9 cellular contexts compared by ENCODE assay signal in genomic region chr7:98211221-98211675, GRCh38. TPM values are rescaled to one million over a fixed set of nuclear protein-coding genes. Genes with fewer than 3 reads are reported as not detected.
A peak's percentile ranks its signal among the peaks of the same experiment; 100 is the strongest.
DNase-seq lines count a peak whose midpoint lies in the region; ATAC-seq and TF ChIP-seq lines count a peak whose summit lies in the region.
"Had no signal": no experiment of that assay in that cellular context is flagged by ENCODE, and none has a peak within 500 bp of the region (broad histone marks: within the 10 kb centered on the region; RNA-seq: fewer than 3 reads in every experiment).

TSS of gene BHLHA15 (plus strand) at chr7:98211439. CDS start at chr7:98212310, 871 bp downstream.

- H3K4me1 ChIP-seq in ES-I3 (ENCODE audit: insufficient read depth, low read length): peaks cover 3% of the 10 kb centered on the region; the same call in 1 of the 2 replicates
- no peaks in the 10 kb centered on the region for H3K4me1 ChIP-seq in cardiac muscle cell (ENCODE audit: low read depth)

- H3K4me3 ChIP-seq in cardiac muscle cell (peak within 1 kb of the TSS; percentile 32), skeletal muscle cell (ENCODE audit: low read depth, low read length) (peak within 1 kb of the TSS; percentile 33)

- peaks cover 6% of the 10 kb centered on the region for H3K36me3 Mint-ChIP-seq in IgD-negative memory B cell
- H3K36me3 Mint-ChIP-seq in activated T-cell treated with anti-CD3 and anti-CD28 coated beads, Interleukin-2, amount 50 U/mL, for 4 hours (ENCODE audit: insufficient read depth): peaks cover 12% of the 10 kb centered on the region

- peaks cover 0 to 5% (median 4%) of the 10 kb centered on the region in 3 donors for H3K4me1 Mint-ChIP-seq in IgD-negative memory B cell
- peaks cover 4% of the 10 kb centered on the region for H3K4me1 Mint-ChIP-seq in activated T-cell treated with anti-CD3 and anti-CD28 coated beads, Interleukin-2, amount 50 U/mL, for 4 hours (ENCODE audit: low read depth)

- H3K9me3 Mint-ChIP-seq in IgD-negative memory B cell: no peaks in the 10 kb centered on the region
- no peaks in the 10 kb centered on the region for H3K9me3 Mint-ChIP-seq in activated T-cell treated with anti-CD3 and anti-CD28 coated beads, Interleukin-2, amount 50 U/mL, for 4 hours

- no peak for DNase-seq in activated T-cell treated with anti-CD3 and anti-CD28 coated beads, Interleukin-2, amount 50 U/mL, for 4 hours
- DNase-seq in cardiac muscle cell (ENCODE audit: low read depth in 1 of 2, low spot score in 1 of 2) (peak in 1 of 2 donors; percentile 41), skeletal muscle cell (ENCODE audit: low read depth) (no peak), dedifferentiated amniotic fluid mesenchymal stem cell (ENCODE audit: extremely low spot score) (no peak)

- ATAC-seq in activated T-cell treated with anti-CD3 and anti-CD28 coated beads, Interleukin-2, amount 50 U/mL, for 4 hours: peak; percentile 52 to 58
- no peak for ATAC-seq in GM18519 (IDR thresholded peaks at IDR 0.05; ENCODE audit: low FRiP score, unreplicated experiment)
- ATAC-seq in HG03439 (IDR thresholded peaks at IDR 0.05; ENCODE audit: unreplicated experiment): no peak

- TF ChIP-seq CTCF in cardiac muscle cell (IDR thresholded peaks at IDR 0.05; ENCODE audit: low read depth, low read length): no peak

- H3K27ac ChIP-seq in cardiac muscle cell: no peak within 1 kb of the TSS

- peak within 1 kb of the TSS; percentile 28; the same call in 1 of the 2 replicates for H3K9ac ChIP-seq in ES-I3 (ENCODE audit: low read depth, low read length)

- peak within 1 kb of the TSS in 1 of 3 donors; percentile 27 for H3K27ac Mint-ChIP-seq in IgD-negative memory B cell

- peak within 1 kb of the TSS; percentile 44 to 86 (median 70) for H3K4me3 Mint-ChIP-seq in IgD-negative memory B cell
- peak within 1 kb of the TSS; percentile 63 for H3K4me3 Mint-ChIP-seq in activated T-cell treated with anti-CD3 and anti-CD28 coated beads, Interleukin-2, amount 50 U/mL, for 4 hours

- H3K9me3 ChIP-seq in ES-I3 (ENCODE audit: control insufficient read depth, insufficient read depth, low read length) (no peaks in the 10 kb centered on the region), cardiac muscle cell (ENCODE audit: low read depth) (no peaks in the 10 kb centered on the region)

- H3K36me3 ChIP-seq in ES-I3 (ENCODE audit: insufficient read depth, low read length) (no peaks in the 10 kb centered on the region), cardiac muscle cell (peaks cover 5% of the 10 kb centered on the region)

- H3K27me3 Mint-ChIP-seq in IgD-negative memory B cell: peaks cover 16% of the 10 kb centered on the region
- no peaks in the 10 kb centered on the region for H3K27me3 Mint-ChIP-seq in activated T-cell treated with anti-CD3 and anti-CD28 coated beads, Interleukin-2, amount 50 U/mL, for 4 hours (ENCODE audit: low read depth)

- peaks cover 5% of the 10 kb centered on the region for H3K27me3 ChIP-seq in cardiac muscle cell

RNA-seq across cellular contexts. Expression of gene BHLHA15, which starts in this region (rescaled TPM):
- 5.3 TPM for polyA plus RNA-seq in IgD-negative memory B cell
- under 1 TPM in 2 of 3 donors, not detected in 1; 0.52 to 0.69 TPM for total RNA-seq in activated T-cell treated with anti-CD3 and anti-CD28 coated beads, Interleukin-2, amount 50 U/mL, for 4 hours
- total RNA-seq in cardiac muscle cell: 2.2 TPM in 1 of 2 replicates, not detected in the other
- polyA plus RNA-seq in cardiac muscle cell: 0.44 TPM in 1 of 2 replicates, not detected in the other
- total RNA-seq: SK-MEL-5 had no signal

Comparison
In these comparisons a context has a peak if more than half of its experiments do, and no peak if none do; other contexts are left out.
1. Peak in ATAC-seq in activated T-cell treated with anti-CD3 and anti-CD28 coated beads, Interleukin-2, amount 50 U/mL, for 4 hours; RNA of the gene not detected or under 1 TPM.